In genomic region chr3:127428344-127429001, GRCh38 we compare ENCODE assay signal across 14 cellular contexts.
DNase-seq lines count a peak whose midpoint lies in the region; ATAC-seq and TF ChIP-seq lines count a peak whose summit lies in the region.
"Had no signal": no experiment of that assay in that cellular context is flagged by ENCODE, and none has a peak within 500 bp of the region (broad histone marks: within the 10 kb centered on the region; RNA-seq: fewer than 3 reads in every experiment).

No MANE protein-coding gene starts in this region.

- no peak overlapping the region for H3K4ac ChIP-seq in mesendoderm (ENCODE audit: low read depth, low read length)

- H2BK120ac ChIP-seq in mesendoderm (ENCODE audit: low read depth, low read length): no peak overlapping the region

- no peak overlapping the region for H3K27ac ChIP-seq in HCT116 (ENCODE audit: low read depth, low read length)
- no peak overlapping the region for H3K27ac ChIP-seq in mesendoderm (ENCODE audit: low read depth, low read length)
- H3K27ac ChIP-seq: BLaER1 had no signal

- DNase-seq in COR-L47 (lab: John Stamatoyannopoulos, UW): peak; percentile 52
- peak; percentile 27 for DNase-seq in HCT116 (ENCODE audit: low read depth, low spot score)
- DNase-seq in RPMI7951 (ENCODE audit: low read depth): peak; percentile 5
- peak; percentile 28 for DNase-seq in mesendoderm
- DNase-seq in erythroblast (lab: John Stamatoyannopoulos, UW): no peak
- DNase-seq in central memory CD4-positive, alpha-beta T cell: no peak
- DNase-seq: activated CD4-positive, alpha-beta T cell treated with anti-CD3 and anti-CD28 coated beads for 36 hours; activated T-cell treated with anti-CD3 and anti-CD28 coated beads, Interleukin-2, amount 50 U/mL, for 1 hour; T-cell had no signal

- H3K79me1 ChIP-seq in mesendoderm (ENCODE audit: low read length): no peaks in the 10 kb centered on the region

- RAD21 ChIA-PET in HCT116 (lab: Charles Lee; ENCODE audit: low non-redundant PET in 1 of 2, low total read pairs in 2 of 2, uncharacterized antibody in 2 of 2, unreplicated experiment in 2 of 2): no interaction called here

- H3K27me3 ChIP-seq in HCT116 (ENCODE audit: insufficient read depth, low read length) (no peaks in the 10 kb centered on the region; the same call in 1 of the 2 replicates), mesendoderm (ENCODE audit: insufficient read depth, low read length, poor library complexity) (no peaks in the 10 kb centered on the region)
- H3K27me3 ChIP-seq: BLaER1 had no signal

- H3K9ac ChIP-seq in HCT116 (ENCODE audit: low read length) (no peak overlapping the region), mesendoderm (ENCODE audit: low read length) (no peak overlapping the region)
- H3K9ac ChIP-seq: BLaER1 had no signal

- H3K4me2 ChIP-seq in HCT116 (ENCODE audit: low read length) (no peak overlapping the region), mesendoderm (ENCODE audit: low read length) (no peak overlapping the region)
- H3K4me2 ChIP-seq: BLaER1 had no signal

- H4K5ac ChIP-seq in mesendoderm (ENCODE audit: low read length): no peak overlapping the region

- no peak overlapping the region for H4K8ac ChIP-seq in mesendoderm (ENCODE audit: low read depth, low read length)

- H3K9me3 Mint-ChIP-seq in stimulated activated memory B cell treated with anti-CD40 and anti-IgM and Interleukin-4, amounts not matched to agents 10 μg/mL and 1 μg/mL and 100 μg/mL, for 72 hours: no peaks in the 10 kb centered on the region
- H3K9me3 Mint-ChIP-seq: activated naive CD4-positive, alpha-beta T cell treated with anti-CD3 and anti-CD28 coated beads, Interleukin-2, amount 50 U/mL, for 72 hours; central memory CD8-positive, alpha-beta T cell; T-cell had no signal

- CTCF ChIA-PET in HCT116 (lab: Charles Lee): interaction anchor here (1.0 to 1.5 kb wide), 3 partner anchors 22 to 174 kb away, joined by 3 to 6 read pairs (median 4); no protein-coding TSS in a partner anchor

- peaks cover 0 to 5% of the 10 kb centered on the region in 2 experiments; a peak in 2 of 4 replicates for H3K4me1 ChIP-seq in HCT116 (ENCODE audit: control insufficient read depth in 1 of 2, insufficient read depth in 2 of 2, low read length in 2 of 2)
- no peaks in the 10 kb centered on the region for H3K4me1 ChIP-seq in mesendoderm (ENCODE audit: control insufficient read depth, low read depth, low read length)
- H3K4me1 ChIP-seq: BLaER1 had no signal

- intact Hi-C loops in HCT116 (cut with micrococcal nuclease): no loop called here

- ATAC-seq in HCT116 (peak; percentile 79), GM18502 (IDR thresholded peaks at IDR 0.05; ENCODE audit: poor library complexity, unreplicated experiment) (no peak)
- no peak for ATAC-seq in stimulated activated memory B cell treated with anti-CD40 and anti-IgM and Interleukin-4, amounts not matched to agents 10 μg/mL and 1 μg/mL and 100 μg/mL, for 72 hours
- ATAC-seq: activated CD4-positive, alpha-beta T cell treated with anti-CD3 and anti-CD28 coated beads for 36 hours; activated naive CD4-positive, alpha-beta T cell treated with anti-CD3 and anti-CD28 coated beads, Interleukin-2, amount 50 U/mL, for 72 hours; T-cell had no signal

- H3K9me3 ChIP-seq in HCT116 (ENCODE audit: control insufficient read depth in 1 of 2, insufficient read depth in 1 of 2, low read depth in 1 of 2, low read length in 2 of 2): no peaks in the 10 kb centered on the region
- H3K9me3 ChIP-seq: BLaER1 had no signal

- H3K9me2 ChIP-seq in HCT116 (ENCODE audit: insufficient read depth): no peaks in the 10 kb centered on the region

- H3K36me3 ChIP-seq in HCT116 (ENCODE audit: control insufficient read depth in 1 of 2, insufficient read depth in 2 of 2, low read length in 2 of 2) (no peaks in the 10 kb centered on the region), mesendoderm (ENCODE audit: control insufficient read depth, insufficient read depth, low read length) (no peaks in the 10 kb centered on the region)
- H3K36me3 ChIP-seq: BLaER1 had no signal

- peak; percentile 66 for TF ChIP-seq RAD21 in HCT116 (IDR thresholded peaks at IDR 0.05; ENCODE audit: low read depth)

- no peaks in the 10 kb centered on the region for H4K20me1 ChIP-seq in HCT116 (ENCODE audit: insufficient read depth)
- H4K20me1 ChIP-seq: BLaER1 had no signal

- no peak overlapping the region for H3K27ac Mint-ChIP-seq in stimulated activated memory B cell treated with anti-CD40 and anti-IgM and Interleukin-4, amounts not matched to agents 10 μg/mL and 1 μg/mL and 100 μg/mL, for 72 hours
- H3K27ac Mint-ChIP-seq: activated CD4-positive, alpha-beta T cell treated with anti-CD3 and anti-CD28 coated beads for 36 hours; activated naive CD4-positive, alpha-beta T cell treated with anti-CD3 and anti-CD28 coated beads, Interleukin-2, amount 50 U/mL, for 72 hours had no signal

- H2AFZ ChIP-seq in HCT116 (ENCODE audit: low read depth, low read length, poor library complexity, severe bottlenecking): no peak overlapping the region

- no TSS peak for BruUV-seq in HCT116 (replicated peaks; lab: Mats Ljungman, UMichigan)

- no CpG with 5 or more reads among the region's 2 CpGs for WGBS in mesendoderm (ENCODE audit: extremely low coverage, insufficient coverage, low lambda C conversion rate)

- H3K18ac ChIP-seq in mesendoderm (ENCODE audit: low read length): no peak overlapping the region

- H3K4me3 ChIP-seq in HCT116 (replicated peaks in 1 of 2; ENCODE audit: low read depth in 1 of 2, low read length in 2 of 2) (no peak overlapping the region), mesendoderm (ENCODE audit: low read length) (no peak overlapping the region)
- H3K4me3 ChIP-seq: BLaER1 had no signal

- H2AK5ac ChIP-seq in mesendoderm (ENCODE audit: low read length): no peak overlapping the region

- H3K56ac ChIP-seq in mesendoderm (ENCODE audit: low read length): no peak overlapping the region

- no peaks in the 10 kb centered on the region for H3K79me2 ChIP-seq in HCT116 (ENCODE audit: insufficient read depth, low read length)
- H3K79me2 ChIP-seq in mesendoderm (ENCODE audit: control insufficient read depth, insufficient read depth, low read length): no peaks in the 10 kb centered on the region

- TF ChIP-seq POLR2A in HCT116 (IDR thresholded peaks at IDR 0.05; ENCODE audit: borderline replicate concordance, extremely low read depth, insufficient read depth, insufficient read length) (no peak), erythroblast (IDR thresholded peaks at IDR 0.05; ENCODE audit: low read length) (no peak)

- H3K4me3 Mint-ChIP-seq in stimulated activated memory B cell treated with anti-CD40 and anti-IgM and Interleukin-4, amounts not matched to agents 10 μg/mL and 1 μg/mL and 100 μg/mL, for 72 hours: no peak overlapping the region
- H3K4me3 Mint-ChIP-seq: activated CD4-positive, alpha-beta T cell treated with anti-CD3 and anti-CD28 coated beads for 36 hours; central memory CD8-positive, alpha-beta T cell; T-cell had no signal

- H3K36me3 Mint-ChIP-seq in stimulated activated memory B cell treated with anti-CD40 and anti-IgM and Interleukin-4, amounts not matched to agents 10 μg/mL and 1 μg/mL and 100 μg/mL, for 72 hours: no peaks in the 10 kb centered on the region
- H3K36me3 Mint-ChIP-seq: activated naive CD4-positive, alpha-beta T cell treated with anti-CD3 and anti-CD28 coated beads, Interleukin-2, amount 50 U/mL, for 72 hours; T-cell had no signal

- H2BK15ac ChIP-seq in mesendoderm (replicated peaks; ENCODE audit: low read depth): no peak overlapping the region

- no peaks in the 10 kb centered on the region for H3K4me1 Mint-ChIP-seq in stimulated activated memory B cell treated with anti-CD40 and anti-IgM and Interleukin-4, amounts not matched to agents 10 μg/mL and 1 μg/mL and 100 μg/mL, for 72 hours
- H3K4me1 Mint-ChIP-seq: activated CD4-positive, alpha-beta T cell treated with anti-CD3 and anti-CD28 coated beads for 36 hours; central memory CD8-positive, alpha-beta T cell; T-cell had no signal

- TF ChIP-seq CTCF in HCT116 (IDR thresholded peaks at IDR 0.05 in 2 of 3, conservative IDR thresholded peaks at IDR 0.05 in 1 of 3; ENCODE audit: borderline replicate concordance in 1 of 3, insufficient read depth in 1 of 3, low read depth in 2 of 3, low read length in 2 of 3): peak; percentile 42 to 45 (median 43); a peak in 4 of 6 replicates

- peaks cover 82% of the 10 kb centered on the region for H3K27me3 Mint-ChIP-seq in stimulated activated memory B cell treated with anti-CD40 and anti-IgM and Interleukin-4, amounts not matched to agents 10 μg/mL and 1 μg/mL and 100 μg/mL, for 72 hours

- H2BK5ac ChIP-seq in mesendoderm (ENCODE audit: low read length): no peak overlapping the region

- H3K23ac ChIP-seq in mesendoderm (ENCODE audit: low read length): no peak overlapping the region

- POLR2A ChIA-PET in HCT116 (lab: Charles Lee): no interaction called here

TF ChIP-seq in HCT116, 20 proteins besides CTCF, POLR2A, EP300 and RAD21 (continues in another document):
- TF ChIP-seq ZFX (IDR thresholded peaks at IDR 0.05): no peak
- no peak for TF ChIP-seq JUND (IDR thresholded peaks at IDR 0.05)
- no peak for TF ChIP-seq ELF1 (IDR thresholded peaks at IDR 0.05; ENCODE audit: borderline replicate concordance, low read depth)
- no peak for TF ChIP-seq SIN3A (IDR thresholded peaks at IDR 0.05; ENCODE audit: low read depth)
- TF ChIP-seq ZBTB33 (IDR thresholded peaks at IDR 0.05; ENCODE audit: extremely low read depth, insufficient replicate concordance, low read length): no peak
- no peak for TF ChIP-seq ZNF274 (IDR thresholded peaks at IDR 0.05; ENCODE audit: low read depth, low read length)

Comparison
In these comparisons a context has a peak if more than half of its experiments do, and no peak if none do; other contexts are left out.
1. DNase-seq: peak in COR-L47 (single experiment), HCT116 (single experiment), RPMI7951 (single experiment) and mesendoderm (single experiment); none in erythroblast (0 of 2) and central memory CD4-positive, alpha-beta T cell (single experiment).